9 cellular contexts compared by ENCODE assay signal in the genomic region with DNA sequence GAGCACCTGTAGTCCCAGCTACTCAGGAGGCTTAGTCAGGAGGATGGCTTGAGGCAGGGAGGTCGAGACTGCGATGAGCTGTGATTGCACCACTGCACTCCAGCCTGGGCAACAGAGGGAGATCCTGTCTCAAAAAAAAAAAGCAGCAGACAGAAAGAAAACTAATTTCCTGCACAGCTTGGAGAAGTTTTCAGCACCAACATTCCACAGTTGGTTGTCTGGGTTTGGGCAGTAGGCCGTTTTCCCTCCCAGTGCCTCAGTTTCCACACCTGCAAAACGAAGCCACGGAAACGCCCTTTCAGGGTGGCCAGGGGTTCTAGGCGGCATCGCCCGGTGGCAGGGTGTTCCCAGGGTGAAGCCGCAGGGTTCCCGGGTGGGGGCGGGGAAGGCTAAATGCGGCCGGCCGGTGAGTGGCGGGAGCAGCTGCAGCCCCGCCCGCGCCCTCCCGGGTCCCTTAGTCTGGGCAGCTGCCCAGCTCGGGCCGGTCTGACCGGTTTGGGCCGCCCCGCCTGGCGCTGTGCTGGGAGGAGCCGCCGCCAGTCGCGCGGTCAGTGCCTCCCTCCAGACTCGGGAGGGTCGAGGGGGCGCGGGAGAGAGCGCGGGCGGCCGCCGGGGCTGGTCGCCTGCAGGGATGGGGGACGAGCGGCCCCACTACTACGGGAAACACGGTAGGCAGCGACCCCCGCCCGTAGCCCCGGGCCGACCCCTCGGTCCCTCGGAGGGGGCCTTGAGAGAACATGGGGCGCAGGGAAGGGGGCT. TPM values are rescaled to one million over a fixed set of nuclear protein-coding genes. Genes with fewer than 3 reads are reported as not detected.
A peak's percentile ranks its signal among the peaks of the same experiment; 100 is the strongest.
DNase-seq lines count a peak whose midpoint lies in the region; ATAC-seq and TF ChIP-seq lines count a peak whose summit lies in the region.
"Had no signal": no experiment of that assay in that cellular context is flagged by ENCODE, and none has a peak within 500 bp of the region (broad histone marks: within the 10 kb centered on the region; RNA-seq: fewer than 3 reads in every experiment).

A gene (plus strand): TSS at position 551 of the 759 bp plus-strand sequence. CDS start 81 bp downstream, at position 632.

- H3K27ac Mint-ChIP-seq in stimulated activated naive CD8-positive, alpha-beta T cell treated with anti-CD3 and anti-CD28 coated beads, Interleukin-15, amount 100 ng/mL, for 72 hours, result peak within 1 kb of the TSS; percentile 33 to 54

- H3K36me3 ChIP-seq in tibial nerve, result peaks cover 3 to 39% (median 7%) of the 10 kb centered on the region in 3 donors

- peak; percentile 52 for ATAC-seq in stimulated activated naive CD8-positive, alpha-beta T cell treated with anti-CD3 and anti-CD28 coated beads, Interleukin-15, amount 100 ng/mL, for 72 hours
- no peak for ATAC-seq in stimulated activated naive CD8-positive, alpha-beta T cell treated with anti-CD3 and anti-CD28 coated beads, Interleukin-15, Interleukin-2, amounts not matched to agents 100 U/mL and 50 U/mL, for 24 hours
- peak; percentile 94 for ATAC-seq in esophagus mucosa
- ATAC-seq in GM18870 (IDR thresholded peaks at IDR 0.05; ENCODE audit: unreplicated experiment), result no peak

- H3K4me1 Mint-ChIP-seq in stimulated activated naive CD8-positive, alpha-beta T cell treated with anti-CD3 and anti-CD28 coated beads, Interleukin-15, amount 100 ng/mL, for 72 hours, result peaks cover 49% of the 10 kb centered on the region

- H3K4me3 Mint-ChIP-seq in stimulated activated naive CD8-positive, alpha-beta T cell treated with anti-CD3 and anti-CD28 coated beads, Interleukin-15, amount 100 ng/mL, for 72 hours, result peak within 1 kb of the TSS in 1 of 2 donors; percentile 29

- DNase-seq in stimulated activated naive CD8-positive, alpha-beta T cell treated with anti-CD3 and anti-CD28 coated beads, Interleukin-15, amount 100 ng/mL, for 72 hours, result no peak
- no peak for DNase-seq in stimulated activated naive CD8-positive, alpha-beta T cell treated with anti-CD3 and anti-CD28 coated beads, Interleukin-15, Interleukin-2, amounts not matched to agents 100 U/mL and 50 U/mL, for 24 hours
- DNase-seq in SW480 (ENCODE audit: low spot score) (peak; percentile 28), midbrain (lab: John Stamatoyannopoulos, UW) (peak; percentile 89), tibial nerve (ENCODE audit: low spot score in 2 of 2) (peak; percentile 61 to 75), GM19238 (ENCODE audit: insufficient read length, low spot score) (no peak)

- peak; percentile 72 to 77 for TF ChIP-seq POLR2A in tibial nerve (IDR thresholded peaks at IDR 0.05)

- whole genome bisulfite sequencing in tibial nerve, 2 donors, result 13 to 17% methylated on average over 9 to 33 of the region's 53 CpGs

- H3K9me3 ChIP-seq in tibial nerve, result no peaks in the 10 kb centered on the region
- H3K9me3 ChIP-seq: neutrophil had no signal

- H3K27ac ChIP-seq in tibial nerve, result peak within 1 kb of the TSS; percentile 92 to 97 (median 94)
- H3K27ac ChIP-seq: neutrophil had no signal

- TF ChIP-seq CTCF in tibial nerve (IDR thresholded peaks at IDR 0.05), result peak in 1 of 5 experiments; percentile 32

- no peaks in the 10 kb centered on the region for H3K9me3 Mint-ChIP-seq in stimulated activated naive CD8-positive, alpha-beta T cell treated with anti-CD3 and anti-CD28 coated beads, Interleukin-15, amount 100 ng/mL, for 72 hours

- peaks cover 0 to 68% (median 6%) of the 10 kb centered on the region in 4 donors for H3K4me1 ChIP-seq in tibial nerve

- peak in 1 of 2 donors; percentile 94 for TF ChIP-seq EP300 in tibial nerve (IDR thresholded peaks at IDR 0.05)

- no peaks in the 10 kb centered on the region for H3K27me3 ChIP-seq in tibial nerve
- H3K27me3 ChIP-seq: neutrophil had no signal

- no peaks in the 10 kb centered on the region for H3K27me3 Mint-ChIP-seq in stimulated activated naive CD8-positive, alpha-beta T cell treated with anti-CD3 and anti-CD28 coated beads, Interleukin-15, amount 100 ng/mL, for 72 hours

- peak within 1 kb of the TSS; percentile 36 to 63 (median 58) for H3K4me3 ChIP-seq in tibial nerve

RNA-seq across cellular contexts. Expression of the gene that starts here (rescaled TPM):
- total RNA-seq in esophagus mucosa (109 TPM), tibial nerve (100 to 1,000 TPM; 104 to 193 (median 132) TPM)

Comparison
In these comparisons a context has a peak if more than half of its experiments do, and no peak if none do; other contexts are left out.
1. ATAC-seq: peak in stimulated activated naive CD8-positive, alpha-beta T cell treated with anti-CD3 and anti-CD28 coated beads, Interleukin-15, amount 100 ng/mL, for 72 hours (single experiment) and esophagus mucosa (single experiment); none in stimulated activated naive CD8-positive, alpha-beta T cell treated with anti-CD3 and anti-CD28 coated beads, Interleukin-15, Interleukin-2, amounts not matched to agents 100 U/mL and 50 U/mL, for 24 hours (single experiment) and GM18870 (single experiment).
2. DNase-seq: peak in SW480 (single experiment), midbrain (single experiment) and tibial nerve (2 of 2); none in stimulated activated naive CD8-positive, alpha-beta T cell treated with anti-CD3 and anti-CD28 coated beads, Interleukin-15, amount 100 ng/mL, for 72 hours (0 of 2), stimulated activated naive CD8-positive, alpha-beta T cell treated with anti-CD3 and anti-CD28 coated beads, Interleukin-15, Interleukin-2, amounts not matched to agents 100 U/mL and 50 U/mL, for 24 hours (single experiment) and GM19238 (single experiment).